8 cellular contexts compared by ENCODE assay signal in the genomic region with DNA sequence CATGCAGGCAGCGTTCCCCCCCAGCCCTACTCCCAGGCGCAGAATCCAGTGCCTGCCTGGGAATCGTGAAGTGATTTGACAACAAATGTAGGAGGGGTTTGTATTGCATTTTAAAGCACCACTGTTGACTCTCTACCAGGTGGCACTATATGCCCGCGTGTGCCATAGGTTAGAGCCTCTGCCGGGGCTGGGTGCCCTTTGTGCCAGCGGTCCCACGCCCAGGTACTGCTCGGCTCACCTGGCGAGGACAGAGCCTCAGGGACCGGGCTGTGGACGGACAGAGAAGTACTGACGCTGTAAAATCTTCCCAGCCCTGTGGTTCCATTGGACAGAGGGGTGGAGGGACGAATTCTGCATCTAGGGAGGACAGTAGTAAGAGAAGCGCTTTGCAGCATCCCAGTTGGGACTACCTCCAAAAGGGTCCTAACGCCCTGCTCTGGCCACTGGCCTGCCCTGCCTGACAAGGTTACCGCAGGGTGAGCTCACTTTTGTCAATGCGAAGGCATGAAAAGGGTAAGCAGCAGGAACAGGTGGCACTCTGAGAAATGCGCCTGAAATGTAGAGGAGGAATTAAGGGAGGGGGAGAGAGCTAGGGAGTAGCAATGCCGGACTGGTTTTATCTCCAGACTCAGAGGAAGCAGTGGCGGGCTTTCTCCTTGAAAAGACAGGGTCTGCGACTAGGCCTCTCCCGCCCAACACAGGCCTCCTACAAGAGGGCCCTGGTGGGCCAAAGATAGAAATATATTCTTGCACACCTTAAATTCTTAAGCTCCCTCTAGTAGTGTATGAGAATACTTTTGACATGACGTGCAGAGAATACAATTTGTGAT. TPM values are rescaled to one million over a fixed set of nuclear protein-coding genes. Genes with fewer than 3 reads are reported as not detected.
DNase-seq lines count a peak whose midpoint lies in the region; ATAC-seq and TF ChIP-seq lines count a peak whose summit lies in the region.

No MANE protein-coding gene starts in this region.

- H3K9ac ChIP-seq in mammary epithelial cell (ENCODE audit: insufficient read depth, low read length): no peak overlapping the region

- TF ChIP-seq CTCF in mammary epithelial cell (conservative IDR thresholded peaks at IDR 0.05 in 1 of 2, IDR thresholded peaks at IDR 0.05 in 1 of 2; ENCODE audit: extremely low read depth in 1 of 2, insufficient read depth in 1 of 2, low read depth in 1 of 2, low read length in 2 of 2): peak in 1 of 2 donors; percentile 27
- TF ChIP-seq CTCF in tibial artery (IDR thresholded peaks at IDR 0.05): no peak

- peak overlapping the region; percentile 88 for H2AFZ ChIP-seq in mammary epithelial cell (ENCODE audit: low read depth, low read length)

- peak overlapping the region; percentile 27 to 75 (median 67) for H3K4me3 ChIP-seq in mammary epithelial cell (replicated peaks in 1 of 3; ENCODE audit: insufficient read depth in 1 of 3, low read depth in 2 of 3, low read length in 3 of 3)
- peak overlapping the region; percentile 95 to 99 for H3K4me3 ChIP-seq in tibial artery

- dilution Hi-C loops in mammary epithelial cell (cut with HindIII; ENCODE audit: low sequenced_read_pairs): no loop called here

- H3K4me2 ChIP-seq in mammary epithelial cell (ENCODE audit: insufficient read depth, low read depth, low read length): peak overlapping the region; percentile 99

- H3K36me3 ChIP-seq in mammary epithelial cell (ENCODE audit: insufficient read depth, low read length) (peaks cover 2% of the 10 kb centered on the region), tibial artery (no peaks in the 10 kb centered on the region)

- H3K9me3 ChIP-seq in mammary epithelial cell (replicated peaks; ENCODE audit: insufficient read depth, low read length): no peaks in the 10 kb centered on the region
- H3K9me3 ChIP-seq in tibial artery: no peaks in the 10 kb centered on the region

- H3K27ac ChIP-seq in mammary epithelial cell (ENCODE audit: insufficient read depth, low read depth, low read length) (no peak overlapping the region), tibial artery (peak overlapping the region; percentile 95 to 96)

- CTCF ChIA-PET in mammary epithelial cell (lab: Charles Lee; ENCODE audit: low non-redundant PET): no interaction called here

- no TSS peak for BruUV-seq in mammary epithelial cell (replicated peaks; lab: Mats Ljungman, UMichigan)

- H3K4me1 ChIP-seq in mammary epithelial cell (ENCODE audit: insufficient read depth, low read length): peaks cover 11% of the 10 kb centered on the region
- peaks cover 0 to 23% (median 7%) of the 10 kb centered on the region in 4 donors for H3K4me1 ChIP-seq in tibial artery

- peaks cover 11% of the 10 kb centered on the region for H3K27me3 ChIP-seq in mammary epithelial cell (ENCODE audit: insufficient read depth, low read length)
- H3K27me3 ChIP-seq in tibial artery: no peaks in the 10 kb centered on the region

- H3K79me2 ChIP-seq in mammary epithelial cell (ENCODE audit: insufficient read depth, low read length): no peaks in the 10 kb centered on the region

- no peaks in the 10 kb centered on the region for H4K20me1 ChIP-seq in mammary epithelial cell (ENCODE audit: insufficient read depth, low read length)

- WGBS in mammary epithelial cell (ENCODE audit: low coverage, missing lambda C conversion rate): 30% methylated on average over 21 of the region's 24 CpGs

- ATAC-seq in GM19455 (IDR thresholded peaks at IDR 0.05; ENCODE audit: unreplicated experiment): no peak

- peak; percentile 54 for DNase-seq in NCI-H1436 treated with DMSO at 0.1 percent for 48 hours (lab: John Stamatoyannopoulos, UW)
- DNase-seq in NCI-H1436 (lab: John Stamatoyannopoulos, UW): no peak
- DNase-seq in NCI-H2196 (lab: John Stamatoyannopoulos, UW; ENCODE audit: unreplicated experiment): peak; percentile 74
- peak; percentile 40 for DNase-seq in mammary epithelial cell
- peak; percentile 49 for DNase-seq in medulla oblongata (ENCODE audit: extremely low spot score)
- DNase-seq in tibial artery: no peak
- DNase-seq in NCI-H446 treated with DMSO at 0.1 percent for 48 hours (lab: John Stamatoyannopoulos, UW): no peak

- intact Hi-C loops in mammary epithelial cell (cut with micrococcal nuclease): loop anchor here (2.0 to 5.0 kb wide), 2 partner anchors 210 to 402 kb away; no protein-coding TSS in a partner anchor
- intact Hi-C loops in tibial artery (cut with DNase I; ENCODE audit: low total_unique reads): no loop called here

- in situ Hi-C loops in mammary epithelial cell (cut with MboI; ENCODE audit: low sequenced_read_pairs in 2 of 2): no loop called here

RNA-seq across cellular contexts. Expression of gene CACNA2D1, which starts 0.9 kb away (rescaled TPM):
- 10 to 100 TPM in 1 of 2 donors, 1 to 10 TPM in 1; 7.0 to 24.0 TPM for total RNA-seq in mammary epithelial cell
- 0.85 TPM for polyA plus RNA-seq in mammary epithelial cell
- 8.1 TPM for polyA minus RNA-seq in mammary epithelial cell

Comparison
In these comparisons a context has a peak if more than half of its experiments do, and no peak if none do; other contexts are left out.
1. DNase-seq: peak in NCI-H1436 treated with DMSO at 0.1 percent for 48 hours (single experiment), NCI-H2196 (single experiment), mammary epithelial cell (single experiment) and medulla oblongata (single experiment); none in NCI-H1436 (single experiment), tibial artery (0 of 2) and NCI-H446 treated with DMSO at 0.1 percent for 48 hours (single experiment).